18 cellular contexts compared by ENCODE assay signal in the genomic region with DNA sequence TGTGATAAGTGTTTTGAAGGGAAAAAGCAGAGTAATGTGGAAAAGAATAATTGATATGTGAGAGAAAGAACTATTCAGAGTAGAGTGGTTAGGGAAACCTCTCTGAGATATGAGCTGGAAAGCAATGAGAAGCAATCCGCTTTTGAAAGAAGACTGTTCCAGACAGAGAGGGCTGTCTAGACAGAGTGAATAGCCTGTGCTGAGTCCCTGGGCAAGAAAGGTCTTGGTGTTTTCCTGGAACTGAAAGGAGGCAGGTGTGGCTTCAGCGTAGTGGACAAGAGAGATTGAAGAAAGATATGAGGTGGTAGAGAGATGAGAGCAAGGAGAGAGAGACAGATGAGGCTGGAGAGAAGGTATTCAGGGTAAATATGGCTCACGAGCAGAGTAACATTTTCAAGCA.
DNase-seq lines count a peak whose midpoint lies in the region; ATAC-seq and TF ChIP-seq lines count a peak whose summit lies in the region.
"Had no signal": no experiment of that assay in that cellular context is flagged by ENCODE, and none has a peak within 500 bp of the region (broad histone marks: within the 10 kb centered on the region; RNA-seq: fewer than 3 reads in every experiment).

No MANE protein-coding gene starts in this region.

- no peaks in the 10 kb centered on the region for H3K9me3 ChIP-seq in PC-9 (ENCODE audit: insufficient read depth, low read depth)
- H3K9me3 ChIP-seq: BLaER1 treated with 17β-estradiol and CSF1 and Interleukin-3, amounts not matched to agents 10 nM and 100 nM had no signal

- H3K27ac Mint-ChIP-seq in HFFc6 (peak overlapping the region; percentile 12; the same call in 1 of the 2 replicates), nephron progenitor cell (peak overlapping the region; percentile 12)
- H3K27ac Mint-ChIP-seq: B cell; CD8-positive, alpha-beta T cell; H9 had no signal

- no TSS peak for BruUV-seq in PC-9 (replicated peaks; lab: Mats Ljungman, UMichigan)

- H3K4me3 Mint-ChIP-seq in HFFc6 (no peak overlapping the region), nephron progenitor cell (no peak overlapping the region)
- H3K4me3 Mint-ChIP-seq: B cell; CD8-positive, alpha-beta T cell; H9 had no signal

- H3K4me3 ChIP-seq in PC-9 = no peak overlapping the region
- H3K4me3 ChIP-seq: BLaER1 treated with 17β-estradiol and CSF1 and Interleukin-3, amounts not matched to agents 10 nM and 100 nM; GM12878 had no signal

- H3K27me3 ChIP-seq in PC-9 (ENCODE audit: insufficient read depth, low read depth) = no peaks in the 10 kb centered on the region
- H3K27me3 ChIP-seq: BLaER1 treated with 17β-estradiol and CSF1 and Interleukin-3, amounts not matched to agents 10 nM and 100 nM had no signal

- H3K4me1 ChIP-seq in PC-9 (replicated peaks; ENCODE audit: insufficient read depth) = peaks cover 23% of the 10 kb centered on the region
- H3K4me1 ChIP-seq: BLaER1 treated with 17β-estradiol and CSF1 and Interleukin-3, amounts not matched to agents 10 nM and 100 nM had no signal

- CTCF ChIA-PET in PC-9 (lab: Charles Lee) = no interaction called here

- H3K9me3 Mint-ChIP-seq in HFFc6 = no peaks in the 10 kb centered on the region
- no peaks in the 10 kb centered on the region for H3K9me3 Mint-ChIP-seq in nephron progenitor cell
- H3K9me3 Mint-ChIP-seq: CD8-positive, alpha-beta T cell; H9 had no signal

- peaks cover 15% of the 10 kb centered on the region; the same call in 1 of the 2 replicates for H3F3A ChIP-seq in PC-9 (ENCODE audit: insufficient read depth, low read depth)

- no peak overlapping the region for H3K4me2 ChIP-seq in PC-9
- H3K4me2 ChIP-seq: BLaER1 treated with 17β-estradiol and CSF1 and Interleukin-3, amounts not matched to agents 10 nM and 100 nM had no signal

- H3K79me2 ChIP-seq in PC-9 (ENCODE audit: low read depth) = no peaks in the 10 kb centered on the region

- H3K27ac ChIP-seq in PC-9 = peak overlapping the region; percentile 43
- H3K27ac ChIP-seq: BLaER1 treated with 17β-estradiol and CSF1 and Interleukin-3, amounts not matched to agents 10 nM and 100 nM had no signal

- ATAC-seq in HG02973 (IDR thresholded peaks at IDR 0.05; ENCODE audit: unreplicated experiment) = no peak
- ATAC-seq: CD8-positive, alpha-beta T cell; GM12878 had no signal

- POLR2A ChIA-PET in PC-9 (lab: Charles Lee; ENCODE audit: unreplicated experiment) = no interaction called here

- intact Hi-C loops in PC-9 (cut with micrococcal nuclease; ENCODE audit: unreplicated experiment) = no loop called here

- DNase-seq in HFFc6 = no peak
- DNase-seq in PC-9 = no peak
- peak; percentile 25 for DNase-seq in astrocyte of the hippocampus (ENCODE audit: low read depth, low spot score)
- no peak for DNase-seq in nephron progenitor cell
- no peak for DNase-seq in stimulated activated CD4-positive, alpha-beta T cell treated with anti-CD3 and anti-CD28 coated beads, Interleukin-2, amount 100 ng/mL, for 48 hours
- no peak for DNase-seq in cerebellar cortex (ENCODE audit: low spot score)
- no peak for DNase-seq in activated T-cell treated with anti-CD3 and anti-CD28 coated beads for 4 hours
- DNase-seq: CD8-positive, alpha-beta T cell; COR-L47; DMS 273 treated with DMSO at 0.1 percent for 48 hours; DMS53; DND-41; EL; H9 had no signal

- H3K36me3 Mint-ChIP-seq in HFFc6 (ENCODE audit: low read depth) (peaks cover under 1% of the 10 kb centered on the region; the same call in 1 of the 2 replicates), nephron progenitor cell (ENCODE audit: low read depth) (no peaks in the 10 kb centered on the region)
- H3K36me3 Mint-ChIP-seq: CD8-positive, alpha-beta T cell had no signal

- peaks cover 42% of the 10 kb centered on the region for H3K4me1 Mint-ChIP-seq in HFFc6 (ENCODE audit: low read depth)
- H3K4me1 Mint-ChIP-seq in nephron progenitor cell = peaks cover 18% of the 10 kb centered on the region
- H3K4me1 Mint-ChIP-seq: B cell had no signal

- no peaks in the 10 kb centered on the region for H3K9me2 ChIP-seq in PC-9 (ENCODE audit: insufficient read depth)

- H3K27me3 Mint-ChIP-seq in HFFc6 (ENCODE audit: insufficient read depth) = no peaks in the 10 kb centered on the region; the same call in 1 of the 2 replicates
- no peaks in the 10 kb centered on the region for H3K27me3 Mint-ChIP-seq in nephron progenitor cell (ENCODE audit: low read depth, poor library complexity)
- H3K27me3 Mint-ChIP-seq: B cell had no signal

- H3K36me3 ChIP-seq in PC-9 (ENCODE audit: low read depth) = no peaks in the 10 kb centered on the region
- H3K36me3 ChIP-seq: BLaER1 treated with 17β-estradiol and CSF1 and Interleukin-3, amounts not matched to agents 10 nM and 100 nM had no signal

- H2AFZ ChIP-seq in PC-9 = no peak overlapping the region

- H4K20me1 ChIP-seq in PC-9 (ENCODE audit: insufficient read depth) = no peaks in the 10 kb centered on the region
- H4K20me1 ChIP-seq: BLaER1 treated with 17β-estradiol and CSF1 and Interleukin-3, amounts not matched to agents 10 nM and 100 nM had no signal

- TF ChIP-seq CTCF in HFFc6 (IDR thresholded peaks at IDR 0.05) (no peak), PC-9 (conservative IDR thresholded peaks at IDR 0.05) (no peak), nephron progenitor cell (IDR thresholded peaks at IDR 0.05) (no peak)
